8 cellular contexts compared by ENCODE assay signal in the genomic region with DNA sequence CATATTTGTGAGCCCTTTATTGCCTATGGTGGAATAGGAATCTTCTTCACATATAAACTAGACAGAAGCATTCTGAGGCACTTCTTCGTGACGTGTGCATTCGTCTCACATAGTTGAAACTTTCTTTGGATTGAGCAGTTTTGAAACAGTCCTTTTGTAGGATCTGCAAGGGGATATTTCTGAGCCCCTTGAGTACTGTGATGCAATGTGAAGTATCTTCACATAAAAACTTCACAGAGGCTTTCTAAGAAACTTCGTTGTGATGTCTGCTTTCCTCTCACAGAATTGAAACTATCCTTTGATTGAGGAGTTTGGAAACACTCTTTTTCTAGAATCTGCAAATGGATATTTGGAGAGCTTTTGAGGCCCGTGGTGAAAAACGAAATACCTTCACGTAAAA.
DNase-seq lines count a peak whose midpoint lies in the region; FAIRE-seq and TF ChIP-seq lines count a peak whose summit lies in the region.
"Not testable (repeated sequence)": the region's sequence is repeated elsewhere in the genome, so short reads cannot be mapped to it uniquely, and the experiment has no call there.

No MANE protein-coding gene starts in this region.

- not testable (repeated sequence) for H3K4me3 Mint-ChIP-seq in activated CD4-positive, alpha-beta T cell treated with anti-CD3 and anti-CD28 coated beads, Interleukin-2, amount 10 ng/mL, durations not matched to agents 24 days and 14 days; endodermal cell; neural progenitor cell

- 0 out of 2 replicates have a peak overlapping the region, but pooled peaks have one; percentile 7 for H3K4me3 ChIP-seq in HUES48 (ENCODE audit: low read depth, low read length)
- not testable (repeated sequence) for H3K4me3 ChIP-seq in endodermal cell (ENCODE audit: low read length); endothelial cell of umbilical vein (replicated peaks in 1 of 3; ENCODE audit: insufficient read depth in 1 of 3, low read depth in 1 of 3, low read length in 3 of 3); hepatocyte; neural progenitor cell

- not testable (repeated sequence) for H2AFZ ChIP-seq in endothelial cell of umbilical vein (ENCODE audit: low read depth, low read length); hepatocyte; neural progenitor cell (replicated peaks)

- not testable (repeated sequence) for H3K4me1 Mint-ChIP-seq in activated CD4-positive, alpha-beta T cell treated with anti-CD3 and anti-CD28 coated beads, Interleukin-2, amount 10 ng/mL, durations not matched to agents 24 days and 14 days; endodermal cell; neural progenitor cell

- BruUV-seq in endothelial cell of umbilical vein (replicated peaks; lab: Mats Ljungman, UMichigan), result not testable (repeated sequence)

- CTCF ChIA-PET in endothelial cell of umbilical vein (lab: Charles Lee), result not testable (repeated sequence)

- H3K9me3 ChIP-seq in HUES48 (ENCODE audit: control insufficient read depth, insufficient read depth, low read length), result peaks cover 26% of the 10 kb centered on the region
- H3K9me3 ChIP-seq in endodermal cell (ENCODE audit: control insufficient read depth, low read length), result peaks cover 40% of the 10 kb centered on the region
- H3K9me3 ChIP-seq in endothelial cell of umbilical vein (replicated peaks; ENCODE audit: control insufficient read depth, insufficient read depth, low read length), result not testable (repeated sequence)
- H3K9me3 ChIP-seq in hepatocyte (ENCODE audit: low read depth), result peaks cover 22% of the 10 kb centered on the region
- peaks cover 34% of the 10 kb centered on the region for H3K9me3 ChIP-seq in neural progenitor cell (ENCODE audit: low read depth)

- not testable (repeated sequence) for H3K9ac ChIP-seq in HUES48 (ENCODE audit: low read depth, low read length); endodermal cell (ENCODE audit: extremely low read depth, low read length, poor library complexity, severe bottlenecking); endothelial cell of umbilical vein (replicated peaks; ENCODE audit: extremely low read depth, insufficient read depth, low read length); neural progenitor cell

- not testable (repeated sequence) for H3K27ac ChIP-seq in HUES48 (ENCODE audit: low read depth, low read length); endodermal cell (ENCODE audit: low read depth, low read length); endothelial cell of umbilical vein (ENCODE audit: insufficient read depth, low read depth, low read length); hepatocyte; neural progenitor cell

- not testable (repeated sequence) for H4K20me1 ChIP-seq in endothelial cell of umbilical vein (replicated peaks; ENCODE audit: control insufficient read depth, extremely low read depth, insufficient read depth, low read length); hepatocyte (ENCODE audit: insufficient read depth, poor library complexity, severe bottlenecking); neural progenitor cell (ENCODE audit: low read depth)

- intact Hi-C loops in activated CD4-positive, alpha-beta T cell treated with anti-CD3 and anti-CD28 coated beads, Interleukin-2, amount 10 ng/mL, durations not matched to agents 24 days and 14 days (cut with micrococcal nuclease); endothelial cell of umbilical vein (cut with micrococcal nuclease): not testable (repeated sequence)

- H3F3A ChIP-seq in neural progenitor cell (ENCODE audit: low read depth), result not testable (repeated sequence)

- TF ChIP-seq POLR2A in endothelial cell of umbilical vein (IDR thresholded peaks at IDR 0.05; ENCODE audit: low read depth, low read length), result not testable (repeated sequence)

- H3K27me3 ChIP-seq in HUES48 (ENCODE audit: control insufficient read depth, insufficient read depth, low read length); endodermal cell (ENCODE audit: control insufficient read depth, insufficient read depth, low read length, poor library complexity, severe bottlenecking); endothelial cell of umbilical vein (ENCODE audit: control insufficient read depth in 2 of 2, insufficient read depth in 2 of 2, low read length in 2 of 2); hepatocyte; neural progenitor cell: not testable (repeated sequence)

- H3K4me1 ChIP-seq in HUES48 (ENCODE audit: control insufficient read depth, insufficient read depth, low read length); endodermal cell (ENCODE audit: control insufficient read depth, insufficient read depth, low read length); endothelial cell of umbilical vein (ENCODE audit: control insufficient read depth, extremely low read depth, insufficient read depth, low read length); hepatocyte (ENCODE audit: insufficient read depth); neural progenitor cell: not testable (repeated sequence)

- dilution Hi-C loops in endothelial cell of umbilical vein (cut with MboI; ENCODE audit: extremely low pct_ligation_motif_present, low sequenced_read_pairs), result not testable (repeated sequence)

- WGBS in endodermal cell (ENCODE audit: insufficient coverage in 1 of 2, insufficient read length in 1 of 2), 2 experiments, result 73% methylated on average over 4 of the region's 7 CpGs; no CpG with 5 or more reads in 1 of the 2 experiments
- 72% methylated on average over 7 of the region's 7 CpGs for WGBS in hepatocyte (ENCODE audit: low lambda C conversion rate, missing lambda C conversion rate)

- H3K9me2 ChIP-seq in hepatocyte (replicated peaks; ENCODE audit: insufficient read depth), result not testable (repeated sequence)

- not testable (repeated sequence) for H3K36me3 ChIP-seq in HUES48 (ENCODE audit: control insufficient read depth, insufficient read depth, low read length); endodermal cell (ENCODE audit: control insufficient read depth, insufficient read depth, low read length); endothelial cell of umbilical vein (ENCODE audit: control insufficient read depth in 2 of 2, extremely low read depth in 1 of 2, insufficient read depth in 2 of 2, low read length in 2 of 2); hepatocyte (replicated peaks; ENCODE audit: insufficient read depth, low read depth); neural progenitor cell

- FAIRE-seq in endothelial cell of umbilical vein (lab: Jason Lieb, UNC), result not testable (repeated sequence)

- H3K79me2 ChIP-seq in endothelial cell of umbilical vein (ENCODE audit: control insufficient read depth, insufficient read depth, low read length); hepatocyte; neural progenitor cell (ENCODE audit: low read depth): not testable (repeated sequence)

- not testable (repeated sequence) for H3K27me3 Mint-ChIP-seq in activated CD4-positive, alpha-beta T cell treated with anti-CD3 and anti-CD28 coated beads, Interleukin-2, amount 10 ng/mL, durations not matched to agents 24 days and 14 days; endodermal cell (ENCODE audit: insufficient read depth); neural progenitor cell (ENCODE audit: insufficient read depth, low read depth)

- POLR2A ChIA-PET in endothelial cell of umbilical vein (lab: Charles Lee), result not testable (repeated sequence)

- not testable (repeated sequence) for H3K9me3 Mint-ChIP-seq in activated CD4-positive, alpha-beta T cell treated with anti-CD3 and anti-CD28 coated beads, Interleukin-2, amount 10 ng/mL, durations not matched to agents 24 days and 14 days
- H3K9me3 Mint-ChIP-seq in endodermal cell, result peaks cover 53% of the 10 kb centered on the region
- peaks cover 21% of the 10 kb centered on the region for H3K9me3 Mint-ChIP-seq in neural progenitor cell

- not testable (repeated sequence) for TF ChIP-seq CTCF in endodermal cell (conservative IDR thresholded peaks at IDR 0.05); endothelial cell of umbilical vein (IDR thresholded peaks at IDR 0.05; ENCODE audit: extremely low read depth in 1 of 2, insufficient read depth in 1 of 2, low read depth in 1 of 2, low read length in 2 of 2); hepatocyte (IDR thresholded peaks at IDR 0.05; ENCODE audit: poor library complexity); neural progenitor cell (IDR thresholded peaks at IDR 0.05)

- H3K27ac Mint-ChIP-seq in activated CD4-positive, alpha-beta T cell treated with anti-CD3 and anti-CD28 coated beads, Interleukin-2, amount 10 ng/mL, durations not matched to agents 24 days and 14 days; endodermal cell; neural progenitor cell: not testable (repeated sequence)

- not testable (repeated sequence) for H3K4me2 ChIP-seq in endothelial cell of umbilical vein (ENCODE audit: insufficient read depth, low read length); hepatocyte; neural progenitor cell

- not testable (repeated sequence) for H3K9me1 ChIP-seq in endothelial cell of umbilical vein (replicated peaks; ENCODE audit: control insufficient read depth, extremely low read depth, insufficient read depth, low read length)

- DNase-seq in NCI-H226, result peak; percentile 0
- peak; percentile 65 for DNase-seq in activated CD4-positive, alpha-beta T cell treated with anti-CD3 and anti-CD28 coated beads, Interleukin-2, amount 10 ng/mL, durations not matched to agents 24 days and 14 days
- peak; percentile 5 for DNase-seq in endodermal cell
- DNase-seq in endothelial cell of umbilical vein (ENCODE audit: low read depth, low spot score), result peak; percentile 25
- peak; percentile 8 for DNase-seq in hepatocyte (ENCODE audit: low spot score)
- DNase-seq in neural progenitor cell (ENCODE audit: low spot score), result peak; percentile 2
- DNase-seq in ureter (ENCODE audit: low spot score), result peak; percentile 44

- not testable (repeated sequence) for H3K36me3 Mint-ChIP-seq in activated CD4-positive, alpha-beta T cell treated with anti-CD3 and anti-CD28 coated beads, Interleukin-2, amount 10 ng/mL, durations not matched to agents 24 days and 14 days (ENCODE audit: low read depth); endodermal cell (ENCODE audit: low read depth); neural progenitor cell

Comparison
In these comparisons a context has a peak if more than half of its experiments do, and no peak if none do; other contexts are left out.
1. DNase-seq: peak in every context shown above with its lines; median percentile 65 in activated CD4-positive, alpha-beta T cell treated with anti-CD3 and anti-CD28 coated beads, Interleukin-2, amount 10 ng/mL, durations not matched to agents 24 days and 14 days; 44 in ureter; 25 in endothelial cell of umbilical vein; 8 in hepatocyte; 5 in endodermal cell; 2 in neural progenitor cell; 0 in NCI-H226.